Comparison of ENCODE assay signal across 16 cellular contexts in the genomic region with DNA sequence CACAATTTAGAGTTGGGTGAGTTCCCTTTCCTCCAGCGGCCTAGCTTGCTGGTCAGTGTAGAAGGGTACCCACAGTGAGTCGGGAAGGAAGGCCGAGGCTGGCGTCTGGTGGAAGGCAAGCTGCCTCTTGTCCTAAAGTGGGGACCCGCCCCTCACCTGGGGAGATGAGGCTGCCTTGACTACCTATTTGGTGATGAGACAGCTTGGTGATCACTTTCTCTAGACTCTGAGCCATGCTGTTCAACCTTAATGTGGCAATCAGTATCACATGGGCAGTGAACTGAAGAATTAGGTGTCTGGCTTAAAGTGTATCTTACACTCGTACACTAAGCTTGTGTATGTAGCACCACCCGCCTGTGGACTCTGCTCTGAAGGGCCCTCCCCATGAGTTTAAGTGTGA.
A peak's percentile ranks its signal among the peaks of the same experiment; 100 is the strongest.
DNase-seq lines count a peak whose midpoint lies in the region; ATAC-seq and TF ChIP-seq lines count a peak whose summit lies in the region.
"Had no signal": no experiment of that assay in that cellular context is flagged by ENCODE, and none has a peak within 500 bp of the region (broad histone marks: within the 10 kb centered on the region; RNA-seq: fewer than 3 reads in every experiment).

No MANE protein-coding gene starts in this region.

- H3K36me3 ChIP-seq in left ventricle myocardium inferior, result peaks cover 5% of the 10 kb centered on the region
- no peaks in the 10 kb centered on the region for H3K36me3 ChIP-seq in endodermal cell (ENCODE audit: control insufficient read depth, insufficient read depth, low read length)
- H3K36me3 ChIP-seq: BLaER1 had no signal

- H3K4me3 Mint-ChIP-seq in endodermal cell, result no peak overlapping the region
- no peak overlapping the region for H3K4me3 Mint-ChIP-seq in nephron progenitor cell
- H3K4me3 Mint-ChIP-seq: CD4-positive, CD25-positive, alpha-beta regulatory T cell; H9 had no signal

- ATAC-seq in left ventricle myocardium superior, result no peak
- ATAC-seq: GM12878 had no signal

- in situ Hi-C loops in GM13976 (cut with MboI; ENCODE audit: low sequenced_read_pairs, unreplicated experiment), result no loop called here

- H3K27me3 Mint-ChIP-seq in endodermal cell (ENCODE audit: insufficient read depth) (peaks cover 9% of the 10 kb centered on the region), nephron progenitor cell (ENCODE audit: low read depth, poor library complexity) (no peaks in the 10 kb centered on the region)
- H3K27me3 Mint-ChIP-seq: CD4-positive, CD25-positive, alpha-beta regulatory T cell had no signal

- no peaks in the 10 kb centered on the region for H3K9me3 Mint-ChIP-seq in endodermal cell
- no peaks in the 10 kb centered on the region for H3K9me3 Mint-ChIP-seq in nephron progenitor cell
- H3K9me3 Mint-ChIP-seq: CD4-positive, CD25-positive, alpha-beta regulatory T cell; H9 had no signal

- H3K36me3 Mint-ChIP-seq in endodermal cell (ENCODE audit: low read depth) (no peaks in the 10 kb centered on the region), nephron progenitor cell (ENCODE audit: low read depth) (no peaks in the 10 kb centered on the region)
- H3K36me3 Mint-ChIP-seq: CD4-positive, CD25-positive, alpha-beta regulatory T cell had no signal

- H3K27ac ChIP-seq in left ventricle myocardium inferior (replicated peaks) (peak overlapping the region; percentile 2), endodermal cell (ENCODE audit: low read depth, low read length) (no peak overlapping the region)
- H3K27ac ChIP-seq: BLaER1 had no signal

- H3K4me1 ChIP-seq in left ventricle myocardium inferior, result peaks cover 14% of the 10 kb centered on the region
- H3K4me1 ChIP-seq in endodermal cell (ENCODE audit: control insufficient read depth, insufficient read depth, low read length), result no peaks in the 10 kb centered on the region

- no peak overlapping the region for H3K9ac ChIP-seq in endodermal cell (ENCODE audit: extremely low read depth, low read length, poor library complexity, severe bottlenecking)
- H3K9ac ChIP-seq: BLaER1 had no signal

- H3K4me1 Mint-ChIP-seq in endodermal cell, result no peaks in the 10 kb centered on the region
- H3K4me1 Mint-ChIP-seq in nephron progenitor cell, result peaks cover 50% of the 10 kb centered on the region
- H3K4me1 Mint-ChIP-seq: CD4-positive, CD25-positive, alpha-beta regulatory T cell; H9 had no signal

- WGBS in endodermal cell (ENCODE audit: insufficient coverage in 1 of 2, insufficient read length in 1 of 2), 2 experiments, result 97 to 100% methylated on average over 4 to 7 of the region's 7 CpGs

- H3K4me3 ChIP-seq in left ventricle myocardium inferior (no peak overlapping the region), endodermal cell (ENCODE audit: low read length) (no peak overlapping the region)
- H3K4me3 ChIP-seq: BLaER1, GM12878 had no signal

- H3K27me3 ChIP-seq in left ventricle myocardium inferior (ENCODE audit: low read depth) (no peaks in the 10 kb centered on the region), endodermal cell (ENCODE audit: control insufficient read depth, insufficient read depth, low read length, poor library complexity, severe bottlenecking) (no peaks in the 10 kb centered on the region)
- H3K27me3 ChIP-seq: BLaER1 had no signal

- H3K9me3 ChIP-seq in left ventricle myocardium inferior (replicated peaks) (no peaks in the 10 kb centered on the region), endodermal cell (ENCODE audit: control insufficient read depth, low read length) (no peaks in the 10 kb centered on the region)
- H3K9me3 ChIP-seq: BLaER1 had no signal

- DNase-seq in left ventricle myocardium inferior (no peak), left ventricle myocardium superior (no peak), endodermal cell (peak; percentile 33), nephron progenitor cell (no peak), posterior cingulate gyrus (no peak), ecto neural progenitor cell (ENCODE audit: low spot score) (no peak), GM13976 (ENCODE audit: low spot score) (no peak)
- DNase-seq: 8988T; AML-193; Calu3; CD4-positive, CD25-positive, alpha-beta regulatory T cell; DMS 273 treated with DMSO at 0.1 percent for 48 hours; GOT3; H9 had no signal

- H3K27ac Mint-ChIP-seq in endodermal cell (no peak overlapping the region), nephron progenitor cell (peak overlapping the region; percentile 62)
- H3K27ac Mint-ChIP-seq: H9 had no signal

- no peak for TF ChIP-seq CTCF in left ventricle myocardium inferior (IDR thresholded peaks at IDR 0.05; ENCODE audit: borderline replicate concordance)
- TF ChIP-seq CTCF in endodermal cell (conservative IDR thresholded peaks at IDR 0.05), result no peak
- TF ChIP-seq CTCF in nephron progenitor cell (IDR thresholded peaks at IDR 0.05), result no peak
- no peak for TF ChIP-seq CTCF in GM13976 (IDR thresholded peaks at IDR 0.05; ENCODE audit: borderline replicate concordance, control extremely low read depth, extremely low read depth, insufficient read depth, missing control alignments)

- intact Hi-C loops in left ventricle myocardium inferior (cut with micrococcal nuclease) (no loop called here), left ventricle myocardium superior (cut with micrococcal nuclease) (no loop called here), posterior cingulate gyrus (cut with DNase I) (no loop called here)
